ENCODE assay signal across 8 cellular contexts in the genomic region with DNA sequence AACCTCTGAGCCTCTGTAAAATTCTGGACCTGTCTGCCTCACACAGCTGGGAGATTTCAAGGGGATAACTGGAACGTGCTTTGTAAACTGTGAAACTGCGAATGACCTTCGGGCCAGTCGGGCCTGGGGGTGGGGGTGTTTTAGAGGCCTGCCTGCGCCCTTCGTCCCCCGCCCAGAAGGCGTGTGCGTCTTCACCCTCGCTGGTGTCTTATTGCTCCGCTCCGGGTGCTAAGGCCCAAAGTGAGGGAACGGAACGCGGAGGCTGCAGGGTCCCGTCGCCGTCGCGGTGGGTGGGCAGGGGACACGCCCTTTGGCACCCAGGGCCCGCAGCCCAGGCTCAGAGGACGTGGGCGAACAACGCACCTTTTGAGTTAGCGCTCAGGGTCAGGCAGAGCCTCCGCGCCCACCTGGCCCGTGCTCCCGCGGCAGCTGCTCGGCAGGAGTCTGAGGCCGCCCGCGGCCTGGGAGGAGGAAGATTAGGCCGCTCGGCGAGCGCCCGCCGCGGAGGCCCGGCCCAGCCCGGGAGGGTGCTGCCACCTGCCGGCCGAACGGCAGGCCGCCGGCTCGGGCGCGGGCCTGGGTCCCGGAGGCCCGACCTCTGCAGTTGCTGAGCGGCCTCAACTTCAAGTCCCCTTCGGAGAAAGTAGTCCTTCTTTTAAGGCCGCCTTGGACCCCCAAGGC. TPM values are rescaled to one million over a fixed set of nuclear protein-coding genes. Genes with fewer than 3 reads are reported as not detected.
DNase-seq lines count a peak whose midpoint lies in the region; ATAC-seq and TF ChIP-seq lines count a peak whose summit lies in the region.

No MANE protein-coding gene starts in this region.

- no peaks in the 10 kb centered on the region for H3K9me3 ChIP-seq in AG04450 (ENCODE audit: control insufficient read depth, insufficient read depth, low read length)

- POLR2A ChIA-PET in AG04450 (lab: Yijun Ruan, JAX) = interaction anchor here (0.5 to 0.9 kb wide), 2 partner anchors 78 to 81 kb away, joined by 3 read pairs; no protein-coding TSS in a partner anchor

- TF ChIP-seq CTCF in AG04450 (IDR thresholded peaks at IDR 0.05; ENCODE audit: low read depth, low read length) = peak; percentile 56

- H3K4me3 ChIP-seq in AG04450 (ENCODE audit: low read depth, low read length) = peak overlapping the region; percentile 54

- DNase-seq in AG04450 (ENCODE audit: low read depth, low spot score) (no peak), NCI-H2107 (lab: John Stamatoyannopoulos, UW) (peak; percentile 15), cerebellar cortex (ENCODE audit: low spot score) (peak; percentile 47)
- DNase-seq in activated CD4-positive, alpha-beta T cell treated with anti-CD3 and anti-CD28 coated beads for 24 hours (ENCODE audit: low read depth in 2 of 2) = peak; percentile 45 to 59
- peak; percentile 72 to 80 for DNase-seq in stimulated activated CD4-positive, alpha-beta T cell treated with anti-CD3 and anti-CD28 coated beads, Interleukin-2, amount 100 ng/mL, for 24 hours

- CTCF ChIA-PET in AG04450 (lab: Charles Lee) = interaction anchor here (0.6 to 10.9 kb wide), 36 partner anchors 8 to 237 kb away, joined by 3 to 244 read pairs (median 4); partner anchors contain the start of gene EFTUD2

- peak overlapping the region; percentile 11 for H3K27ac ChIP-seq in AG04450 (ENCODE audit: low read depth, low read length)
- H3K27ac ChIP-seq in layer of hippocampus (ENCODE audit: low read depth, low read length) = peak overlapping the region; percentile 71

- ATAC-seq in GM19397 (IDR thresholded peaks at IDR 0.05; ENCODE audit: unreplicated experiment) = peak; percentile 57
- ATAC-seq in GM18519 (IDR thresholded peaks at IDR 0.05; ENCODE audit: low FRiP score, unreplicated experiment) = no peak

- peaks cover 6% of the 10 kb centered on the region for H3K27me3 ChIP-seq in AG04450 (ENCODE audit: control insufficient read depth, insufficient read depth, low read length)
- peaks cover 4% of the 10 kb centered on the region for H3K27me3 ChIP-seq in layer of hippocampus (ENCODE audit: control insufficient read depth, insufficient read depth, low read length)

RNA-seq across cellular contexts. Expression of gene DCAKD, which starts 29.7 kb away (rescaled TPM):
- 21.8 and 29.1 TPM in 2 replicates for polyA plus RNA-seq in AG04450 (2011; rRNA removed)
- 50.3 and 67.2 TPM in 2 replicates for polyA minus RNA-seq in AG04450 (2011; rRNA and poly(A)+ RNA removed)

RNA-seq across cellular contexts. Expression of gene NMT1, which starts 39.4 kb away (rescaled TPM):
- 60.6 and 63.6 TPM in 2 replicates for polyA plus RNA-seq in AG04450 (2011; rRNA removed)
- 62.0 and 70.9 TPM in 2 replicates for polyA minus RNA-seq in AG04450 (2011; rRNA and poly(A)+ RNA removed)

RNA-seq across cellular contexts. Expression of gene C1QL1, which starts 53.6 kb away (rescaled TPM):
- 1.9 and 2.2 TPM in 2 replicates for polyA plus RNA-seq in AG04450 (2011; rRNA removed)
- polyA minus RNA-seq in AG04450 (2011; rRNA and poly(A)+ RNA removed) = 1.1 and 1.8 TPM in 2 replicates
